9 cellular contexts compared by ENCODE assay signal in the genomic region with DNA sequence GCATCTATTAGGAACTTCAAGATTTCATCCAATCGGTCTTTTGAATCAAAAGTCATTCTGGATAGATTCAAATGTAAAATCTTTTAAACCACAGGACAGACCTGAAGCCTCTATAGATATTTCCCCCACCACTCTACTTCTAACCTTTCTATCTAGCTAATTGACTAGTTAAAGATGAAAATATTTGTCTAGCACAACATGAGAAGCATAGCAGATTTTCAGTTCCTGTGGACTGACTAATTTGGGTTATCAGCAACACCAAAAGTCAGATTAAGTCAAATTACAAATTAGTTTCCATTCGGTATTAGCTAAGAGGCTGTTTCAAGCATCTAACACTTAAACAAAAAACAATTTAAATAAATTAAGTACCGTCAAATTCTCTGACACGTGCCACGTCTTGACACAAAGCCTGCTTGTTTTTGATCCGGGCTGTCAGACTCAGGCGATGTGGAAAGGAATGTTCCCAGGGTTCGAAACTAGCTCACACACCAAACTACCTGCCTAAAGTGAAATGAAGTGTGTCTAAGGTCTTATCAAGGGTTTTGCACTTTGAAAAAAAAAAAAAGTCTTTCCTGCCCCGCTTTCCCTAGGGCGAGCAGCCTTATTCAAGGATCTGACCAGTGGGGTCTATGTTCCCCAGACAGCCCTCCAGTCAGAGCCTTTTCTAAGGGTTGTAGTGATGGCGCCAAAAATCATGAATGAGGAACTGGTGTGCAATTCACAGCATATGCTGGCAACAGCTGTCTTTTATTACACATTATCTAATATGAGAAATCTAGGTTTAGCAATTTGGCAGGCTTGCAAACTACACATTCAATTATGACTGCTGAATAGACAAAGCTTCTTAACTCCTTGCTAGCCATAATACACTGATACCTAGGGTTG. TPM values are rescaled to one million over a fixed set of nuclear protein-coding genes. Genes with fewer than 3 reads are reported as not detected.
A peak's percentile ranks its signal among the peaks of the same experiment; 100 is the strongest.
DNase-seq lines count a peak whose midpoint lies in the region; ATAC-seq, FAIRE-seq and TF ChIP-seq lines count a peak whose summit lies in the region.
"Had no signal": no experiment of that assay in that cellular context is flagged by ENCODE, and none has a peak within 500 bp of the region (broad histone marks: within the 10 kb centered on the region; RNA-seq: fewer than 3 reads in every experiment).

No MANE protein-coding gene starts in this region.

- CTCF ChIA-PET in A673 (lab: Charles Lee) = no interaction called here

- intact Hi-C loops in A673 (cut with micrococcal nuclease; ENCODE audit: unreplicated experiment) = no loop called here
- intact Hi-C loops in thyroid gland (cut with DNase I) = no loop called here

- H3K4me3 ChIP-seq in A673 (ENCODE audit: low read depth, low read length, poor library complexity, severe bottlenecking) = no peak overlapping the region
- H3K4me3 ChIP-seq in small intestine (ENCODE audit: low read depth in 1 of 2, low read length in 2 of 2) = peak overlapping the region; percentile 59 to 60
- H3K4me3 ChIP-seq in thyroid gland (replicated peaks in 1 of 3) = no peak overlapping the region

- no peak for FAIRE-seq in small intestine (lab: Jason Lieb, UNC)
- FAIRE-seq: G401.6 had no signal

- H3K4me1 ChIP-seq in A673 (ENCODE audit: insufficient read depth, low read length, poor library complexity, severe bottlenecking) (no peaks in the 10 kb centered on the region), small intestine (ENCODE audit: control insufficient read depth in 2 of 2, insufficient read depth in 1 of 2, low read depth in 1 of 2, low read length in 1 of 2) (no peaks in the 10 kb centered on the region), thyroid gland (no peaks in the 10 kb centered on the region)

- no peaks in the 10 kb centered on the region for H3K9me3 Mint-ChIP-seq in activated naive CD8-positive, alpha-beta T cell treated with anti-CD3 and anti-CD28 coated beads for 36 hours

- 8 to 24% (median 13%) methylated on average over 11 of the region's 11 CpGs for whole genome bisulfite sequencing in small intestine, 3 donors
- WGBS in thyroid gland, 2 donors = 41 to 45% methylated on average over 11 of the region's 11 CpGs

- BruUV-seq in A673 (replicated peaks; lab: Mats Ljungman, UMichigan) = no TSS peak

- H3K36me3 Mint-ChIP-seq in activated naive CD8-positive, alpha-beta T cell treated with anti-CD3 and anti-CD28 coated beads for 36 hours = peaks cover 94% of the 10 kb centered on the region

- peaks cover 4% of the 10 kb centered on the region for H3K27me3 Mint-ChIP-seq in activated naive CD8-positive, alpha-beta T cell treated with anti-CD3 and anti-CD28 coated beads for 36 hours

- POLR2A ChIA-PET in A673 (lab: Charles Lee; ENCODE audit: low non-redundant PET) = interaction anchor here (0.6 kb wide), 1 partner anchor 102 kb away, joined by 3 read pairs; no protein-coding TSS in a partner anchor

- H3K27ac Mint-ChIP-seq in activated naive CD8-positive, alpha-beta T cell treated with anti-CD3 and anti-CD28 coated beads for 36 hours = peak overlapping the region; percentile 97

- H3K9me3 ChIP-seq in A673 (ENCODE audit: low read depth, low read length, poor library complexity, severe bottlenecking) (no peaks in the 10 kb centered on the region), small intestine (ENCODE audit: control insufficient read depth, low read depth) (no peaks in the 10 kb centered on the region), thyroid gland (no peaks in the 10 kb centered on the region)

- H3K27ac ChIP-seq in A673 (ENCODE audit: low read depth, low read length, poor library complexity, severe bottlenecking) (no peak overlapping the region), small intestine (ENCODE audit: low read depth in 1 of 2, low read length in 1 of 2) (peak overlapping the region; percentile 89 to 97), thyroid gland (no peak overlapping the region)

- H3K36me3 ChIP-seq in A673 (ENCODE audit: insufficient read depth, low read length, poor library complexity, severe bottlenecking) = no peaks in the 10 kb centered on the region
- H3K36me3 ChIP-seq in small intestine (ENCODE audit: control insufficient read depth in 2 of 2, insufficient read depth in 2 of 2, low read length in 2 of 2) = no peaks in the 10 kb centered on the region
- H3K36me3 ChIP-seq in thyroid gland = no peaks in the 10 kb centered on the region

- ATAC-seq in GM19025 (IDR thresholded peaks at IDR 0.05; ENCODE audit: low read depth, unreplicated experiment) = peak; percentile 11
- ATAC-seq in HG03520 (IDR thresholded peaks at IDR 0.05; ENCODE audit: unreplicated experiment) = peak; percentile 9
- ATAC-seq in HG03025 (IDR thresholded peaks at IDR 0.05; ENCODE audit: low FRiP score, unreplicated experiment) = no peak

- DNase-seq in A673 (ENCODE audit: low spot score) (peak; percentile 22), small intestine (peak; percentile 88), thyroid gland (no peak)
- no peak for DNase-seq in activated naive CD8-positive, alpha-beta T cell treated with anti-CD3 and anti-CD28 coated beads for 36 hours
- no peak for DNase-seq in activated CD4-positive, alpha-beta T cell treated with anti-CD3 and anti-CD28 coated beads for 1 hour

- H3K4me1 Mint-ChIP-seq in activated naive CD8-positive, alpha-beta T cell treated with anti-CD3 and anti-CD28 coated beads for 36 hours = peaks cover 33% of the 10 kb centered on the region

- H3K27me3 ChIP-seq in A673 (replicated peaks; ENCODE audit: insufficient read depth, low read depth, low read length, poor library complexity) (no peaks in the 10 kb centered on the region), small intestine (ENCODE audit: control insufficient read depth in 2 of 2, insufficient read depth in 2 of 2, low read length in 2 of 2) (no peaks in the 10 kb centered on the region), thyroid gland (no peaks in the 10 kb centered on the region)

- H3K4me3 Mint-ChIP-seq in activated naive CD8-positive, alpha-beta T cell treated with anti-CD3 and anti-CD28 coated beads for 36 hours = peak overlapping the region; percentile 93

- no peak for TF ChIP-seq CTCF in A673 (conservative IDR thresholded peaks at IDR 0.05; ENCODE audit: low read depth, low read length)
- no peak for TF ChIP-seq CTCF in thyroid gland (IDR thresholded peaks at IDR 0.05)

- TF ChIP-seq POLR2A in thyroid gland (IDR thresholded peaks at IDR 0.05) = no peak

RNA-seq across cellular contexts. Expression of a gene that starts 4.7 kb away (rescaled TPM):
- total RNA-seq in A673 (2021) = not detected in 2 replicates
- total RNA-seq in activated naive CD8-positive, alpha-beta T cell treated with anti-CD3 and anti-CD28 coated beads for 36 hours = 100 to 1,000 TPM; 302 to 304 TPM
- 10 to 100 TPM in 2 of 3 donors, 1 to 10 TPM in 1; 9.4 to 19.8 (median 15.7) TPM for polyA plus RNA-seq in small intestine
- total RNA-seq in thyroid gland = 10 to 100 TPM in 1 of 4 donors, 1 to 10 TPM in 3; 3.2 to 10.6 (median 7.2) TPM

Comparison
In these comparisons a context has a peak if more than half of its experiments do, and no peak if none do; other contexts are left out.
1. DNase-seq: peak in A673 (single experiment) and small intestine (single experiment); none in activated naive CD8-positive, alpha-beta T cell treated with anti-CD3 and anti-CD28 coated beads for 36 hours (single experiment), thyroid gland (0 of 2) and activated CD4-positive, alpha-beta T cell treated with anti-CD3 and anti-CD28 coated beads for 1 hour (single experiment).
2. H3K27ac ChIP-seq: peak in small intestine (2 of 2); none in A673 (single experiment) and thyroid gland (0 of 3).
3. H3K4me3 ChIP-seq: peak in small intestine (2 of 2); none in A673 (single experiment) and thyroid gland (0 of 3).
4. RNA of a gene that starts 4.7 kb away (total RNA-seq): 302 to 304 TPM in activated naive CD8-positive, alpha-beta T cell treated with anti-CD3 and anti-CD28 coated beads for 36 hours; 3.2 to 10.6 TPM in thyroid gland and not detected in A673; every median in the first group is over 10 times any median in the second.